ENCODE assay signal across 16 cellular contexts in the genomic region with DNA sequence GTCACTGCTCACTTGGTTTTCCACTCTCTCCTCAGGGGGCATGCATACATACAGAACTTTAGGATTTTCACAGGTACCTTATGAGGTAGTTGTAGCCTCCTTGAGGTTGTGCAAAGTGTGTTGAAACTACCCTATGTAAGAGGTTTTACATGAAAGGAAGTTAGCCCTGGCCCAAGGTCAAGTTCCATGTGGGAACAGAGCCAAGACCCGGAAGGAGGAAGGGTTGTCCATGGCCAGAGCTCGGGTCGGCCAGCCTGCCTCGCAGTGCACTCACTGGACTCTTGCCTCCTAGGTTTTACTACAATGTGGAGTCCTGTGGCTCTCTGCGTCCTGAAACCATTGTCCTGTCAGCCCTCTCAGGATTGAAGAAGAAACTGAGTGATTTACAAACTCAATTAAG. TPM values are rescaled to one million over a fixed set of nuclear protein-coding genes. Genes with fewer than 3 reads are reported as not detected.
DNase-seq lines count a peak whose midpoint lies in the region; FAIRE-seq and TF ChIP-seq lines count a peak whose summit lies in the region.
"Had no signal": no experiment of that assay in that cellular context is flagged by ENCODE, and none has a peak within 500 bp of the region (broad histone marks: within the 10 kb centered on the region; RNA-seq: fewer than 3 reads in every experiment).

No MANE protein-coding gene starts in this region.

- no peak overlapping the region for H2BK5ac ChIP-seq in H1 (ENCODE audit: low read depth, low read length)

- no peaks in the 10 kb centered on the region for H3K9me3 ChIP-seq in H1 (ENCODE audit: insufficient read depth in 2 of 2, low read depth in 1 of 2, low read length in 1 of 2)
- H3K9me3 ChIP-seq in small intestine (ENCODE audit: control insufficient read depth, low read depth) = no peaks in the 10 kb centered on the region
- no peaks in the 10 kb centered on the region for H3K9me3 ChIP-seq in CD4-positive, alpha-beta memory T cell (ENCODE audit: control insufficient read depth in 1 of 2, low read length in 2 of 2)
- H3K9me3 ChIP-seq: BLaER1, psoas muscle had no signal

- FAIRE-seq in H1 (lab: Jason Lieb, UNC) (no peak), small intestine (lab: Jason Lieb, UNC) (no peak), urothelium cell line (lab: Jason Lieb, UNC) (no peak)
- FAIRE-seq: GM12891 had no signal

- H3K79me2 ChIP-seq in H1 (ENCODE audit: control insufficient read depth in 1 of 2, insufficient read depth in 2 of 2, low read length in 2 of 2) = no peaks in the 10 kb centered on the region; a peak in 1 of 4 replicates

- no peak overlapping the region for H3K4me3 ChIP-seq in H1 (ENCODE audit: extremely low read depth in 1 of 4, insufficient read depth in 2 of 4, low read depth in 3 of 4, low read length in 4 of 4)
- H3K4me3 ChIP-seq in small intestine (ENCODE audit: low read depth in 1 of 2, low read length in 2 of 2) = no peak overlapping the region
- no peak overlapping the region for H3K4me3 ChIP-seq in CD4-positive, alpha-beta memory T cell (ENCODE audit: low read length in 2 of 2)
- H3K4me3 ChIP-seq: BLaER1, psoas muscle had no signal

- no peak for TF ChIP-seq POLR2A in H1 (IDR thresholded peaks at IDR 0.05; ENCODE audit: control extremely low read depth in 1 of 2, low read depth in 2 of 2, low read length in 2 of 2)

- no peak overlapping the region for H3K56ac ChIP-seq in H1 (replicated peaks; ENCODE audit: insufficient read length, low read depth, low read length)

- TF ChIP-seq CTCF in H1 (IDR thresholded peaks at IDR 0.05; ENCODE audit: control extremely low read depth in 1 of 3, insufficient read depth in 1 of 3, low read depth in 1 of 3, low read length in 3 of 3) = no peak

- H2BK15ac ChIP-seq in H1 (ENCODE audit: low read length) = no peak overlapping the region

- H4K20me1 ChIP-seq in H1 (replicated peaks in 1 of 2; ENCODE audit: control insufficient read depth in 1 of 2, insufficient read depth in 2 of 2, low read length in 2 of 2) = peaks cover 2% of the 10 kb centered on the region in 2 experiments

- TF ChIP-seq RAD21 in H1 (IDR thresholded peaks at IDR 0.05 in 1 of 2, conservative IDR thresholded peaks at IDR 0.05 in 1 of 2; ENCODE audit: low read depth in 2 of 2, low read length in 2 of 2) = no peak

- H3K79me1 ChIP-seq in H1 (ENCODE audit: low read depth, low read length) = peaks cover 5% of the 10 kb centered on the region; the same call in 1 of the 2 replicates

- intact Hi-C loops in CD4-positive, alpha-beta memory T cell (cut with micrococcal nuclease) = no loop called here

- peaks cover 5 to 7% (median 6%) of the 10 kb centered on the region in 4 donors for H3K4me1 Mint-ChIP-seq in CD4-positive, alpha-beta memory T cell

- H3K27me3 ChIP-seq in H1 (replicated peaks in 1 of 4; ENCODE audit: control insufficient read depth in 3 of 4, extremely low read depth in 1 of 4, insufficient read depth in 3 of 4, low read length in 3 of 4) = no peaks in the 10 kb centered on the region
- no peaks in the 10 kb centered on the region for H3K27me3 ChIP-seq in small intestine (ENCODE audit: control insufficient read depth in 2 of 2, insufficient read depth in 2 of 2, low read length in 2 of 2)
- no peaks in the 10 kb centered on the region for H3K27me3 ChIP-seq in CD4-positive, alpha-beta memory T cell (ENCODE audit: insufficient read depth, low read length)
- H3K27me3 ChIP-seq: BLaER1 had no signal

- no peak overlapping the region for H4K91ac ChIP-seq in H1 (replicated peaks; ENCODE audit: insufficient read length, low read length)

- H3K4ac ChIP-seq in H1 (replicated peaks; ENCODE audit: insufficient read length, low read depth, low read length) = no peak overlapping the region

- peaks cover 33 to 55% of the 10 kb centered on the region in 2 donors for H3K36me3 Mint-ChIP-seq in CD4-positive, alpha-beta memory T cell

- H2AFZ ChIP-seq in H1 (ENCODE audit: low read length) = no peak overlapping the region

- no peak overlapping the region for H2AK5ac ChIP-seq in H1 (ENCODE audit: low read depth, low read length)

- H3K27ac ChIP-seq in H1 (ENCODE audit: low read depth, low read length) (0 out of 2 replicates have a peak overlapping the region, but pooled peaks have one; percentile 19), small intestine (ENCODE audit: low read depth in 1 of 2, low read length in 1 of 2) (peak overlapping the region; percentile 70 to 75)
- no peak overlapping the region for H3K27ac ChIP-seq in CD4-positive, alpha-beta memory T cell (ENCODE audit: low read depth, low read length)
- H3K27ac ChIP-seq: BLaER1, psoas muscle had no signal

- H2BK120ac ChIP-seq in H1 (replicated peaks; ENCODE audit: low read depth, low read length) = no peak overlapping the region

- no peak overlapping the region for H2BK12ac ChIP-seq in H1 (ENCODE audit: low read depth, low read length)

- H3K4me2 ChIP-seq in H1 (ENCODE audit: insufficient read depth in 1 of 2, low read depth in 2 of 2, low read length in 2 of 2) = no peak overlapping the region
- H3K4me2 ChIP-seq: BLaER1 had no signal

- no peak overlapping the region for H3K4me3 Mint-ChIP-seq in CD4-positive, alpha-beta memory T cell
- H3K4me3 Mint-ChIP-seq: activated T-helper 17 cell treated with anti-CD3 and anti-CD28 coated beads, Interleukin-2, amount 50 U/mL, for 72 hours had no signal

- H4K8ac ChIP-seq in H1 (ENCODE audit: extremely low read depth, insufficient read depth, low read length) = no peak overlapping the region

- WGBS in H1 (ENCODE audit: extremely low coverage in 1 of 2, insufficient coverage in 1 of 2, insufficient read length in 1 of 2, insufficient replicate concordance in 2 of 2, low coverage in 1 of 2, low lambda C conversion rate in 2 of 2, missing lambda C conversion rate in 1 of 2), 2 experiments = 96% methylated on average over 5 of the region's 5 CpGs; no CpG with 5 or more reads in 1 of the 2 experiments
- WGBS in small intestine, 3 donors = 23 to 25% (median 25%) methylated on average over 5 of the region's 5 CpGs

- H3K18ac ChIP-seq in H1 (ENCODE audit: extremely low read depth, low read length) = no peak overlapping the region

- H3K27ac Mint-ChIP-seq in CD4-positive, alpha-beta memory T cell = peak overlapping the region in 1 of 7 donors; percentile 40

- peaks cover 0 to 2% (median 0%) of the 10 kb centered on the region in 8 donors for H3K9me3 Mint-ChIP-seq in CD4-positive, alpha-beta memory T cell
- H3K9me3 Mint-ChIP-seq: activated T-helper 17 cell treated with anti-CD3 and anti-CD28 coated beads, Interleukin-2, amount 50 U/mL, for 72 hours had no signal

- H2BK20ac ChIP-seq in H1 (ENCODE audit: low read length) = no peak overlapping the region

- no peak overlapping the region for H3K9ac ChIP-seq in H1 (replicated peaks in 1 of 4; ENCODE audit: extremely low read depth in 1 of 4, low read depth in 3 of 4, low read length in 3 of 4)
- H3K9ac ChIP-seq: BLaER1 had no signal

- H3K23me2 ChIP-seq in H1 (ENCODE audit: low read depth, low read length) = no peaks in the 10 kb centered on the region; the same call in 1 of the 2 replicates

- POLR2A ChIA-PET in H1 (lab: Charles Lee; ENCODE audit: partially characterized antibody) = interaction anchor here (0.8 to 3.2 kb wide), 5 partner anchors 7 to 46 kb away, joined by 4 to 30 read pairs (median 6); a partner anchor contains a TSS
- POLR2A ChIA-PET in CD4-positive, alpha-beta memory T cell (lab: Charles Lee; ENCODE audit: partially characterized antibody) = interaction anchor here (0.9 kb wide), 2 partner anchors 8 to 66 kb away, joined by 3 read pairs; a partner anchor contains a TSS

- H3K4me1 ChIP-seq in H1 (replicated peaks in 1 of 4; ENCODE audit: control insufficient read depth in 3 of 4, insufficient read depth in 4 of 4, low read length in 3 of 4) (peaks cover 5 to 30% (median 24%) of the 10 kb centered on the region in 4 experiments), small intestine (ENCODE audit: control insufficient read depth in 2 of 2, insufficient read depth in 1 of 2, low read depth in 1 of 2, low read length in 1 of 2) (peaks cover 7 to 10% of the 10 kb centered on the region in 2 donors)
- peaks cover 6% of the 10 kb centered on the region for H3K4me1 ChIP-seq in CD4-positive, alpha-beta memory T cell (ENCODE audit: insufficient read depth, low read length)

- H3K27me3 Mint-ChIP-seq in CD4-positive, alpha-beta memory T cell = no peaks in the 10 kb centered on the region
- H3K27me3 Mint-ChIP-seq: activated T-helper 17 cell treated with anti-CD3 and anti-CD28 coated beads, Interleukin-2, amount 50 U/mL, for 72 hours had no signal

- no peak overlapping the region for H3K14ac ChIP-seq in H1 (ENCODE audit: insufficient read length)

- TF ChIP-seq EP300 in H1 (IDR thresholded peaks at IDR 0.05; ENCODE audit: borderline replicate concordance in 1 of 2, low read depth in 2 of 2, low read length in 2 of 2) = no peak

- CTCF ChIA-PET in H1 (lab: Charles Lee; ENCODE audit: partially characterized antibody) = interaction anchor here (1.1 to 15.0 kb wide), 4 partner anchors 9 to 69 kb away, joined by 3 to 210 read pairs (median 74); a partner anchor contains a TSS
- CTCF ChIA-PET in CD4-positive, alpha-beta memory T cell (lab: Charles Lee; ENCODE audit: partially characterized antibody) = no interaction called here

- DNase-seq in HT-29 (ENCODE audit: low spot score) (peak; percentile 42), H1 (ENCODE audit: low read depth in 1 of 2, low spot score in 2 of 2) (no peak), left kidney (ENCODE audit: low read depth, low spot score) (peak; percentile 37), small intestine (peak; percentile 84), retina (no peak), urothelium cell line (ENCODE audit: low spot score) (no peak), cerebellar nuclear complex (lab: John Stamatoyannopoulos, UW) (no peak)
- DNase-seq in CD4-positive, alpha-beta memory T cell = no peak
- DNase-seq: EL, NCI-H1930, RPMI8226, T-helper 9 cell had no signal

- no peak overlapping the region for H4K5ac ChIP-seq in H1 (ENCODE audit: insufficient read length, low read depth, low read length)

- no peak overlapping the region for H3K23ac ChIP-seq in H1 (ENCODE audit: insufficient read length)

- peaks cover 19 to 65% (median 41%) of the 10 kb centered on the region in 4 experiments for H3K36me3 ChIP-seq in H1 (ENCODE audit: control insufficient read depth in 2 of 4, insufficient read depth in 4 of 4, low read length in 3 of 4)
- peaks cover 5 to 18% of the 10 kb centered on the region in 2 donors for H3K36me3 ChIP-seq in small intestine (ENCODE audit: control insufficient read depth in 2 of 2, insufficient read depth in 2 of 2, low read length in 2 of 2)
- H3K36me3 ChIP-seq in CD4-positive, alpha-beta memory T cell (ENCODE audit: insufficient read depth, low read length) = peaks cover 48% of the 10 kb centered on the region

RNA-seq across cellular contexts. Expression of a gene that starts 8.2 kb away (rescaled TPM):
- 151 and 174 TPM in 2 replicates for total RNA-seq in HT-29 (2014; rRNA removed; shearing (Covaris generic))
- 71.2 and 72.5 TPM in 2 replicates for total RNA-seq in H1 (2021; fragmentation: NEBNext Ultra II Directional; extraction: Animal tissue kit (Norgen Biotek cat#: 25700))
- polyA plus RNA-seq in H1 (2011; rRNA removed) (132 and 149 TPM in 2 replicates), small intestine (10 to 100 TPM; 51.7 to 65.5 (median 57.3) TPM)
- 174 TPM for polyA plus RNA-seq in H1 (2011; cell fraction: cytosol; rRNA removed)
- 155 TPM for polyA plus RNA-seq in H1 (2011; cell fraction: nucleus; rRNA removed)
- polyA plus RNA-seq in H1 (2012, experiment 1 of 2) = 73.1 to 103 TPM (median 99.7 TPM) in 4 replicates
- 88.7 TPM for polyA plus RNA-seq in H1 (2012, experiment 2 of 2)
- polyA plus RNA-seq in H1 (2013, experiment 1 of 2) = 41.8 TPM
- 43.3 TPM for polyA plus RNA-seq in H1 (2013, experiment 2 of 2)
- 234 and 245 TPM in 2 replicates for polyA minus RNA-seq in H1 (2011; rRNA and poly(A)+ RNA removed)
- 126 TPM for polyA minus RNA-seq in H1 (2011; cell fraction: cytosol; rRNA and poly(A)+ RNA removed)
- polyA minus RNA-seq in H1 (2011; cell fraction: nucleus; rRNA and poly(A)+ RNA removed) = 89.2 TPM
- total RNA-seq in CD4-positive, alpha-beta memory T cell = 10 to 100 TPM; 71.4 to 78.1 TPM
- 10 to 100 TPM; 35.7 to 58.3 TPM for polyA plus RNA-seq in CD4-positive, alpha-beta memory T cell

RNA-seq across cellular contexts. Expression of a gene that starts 15.6 kb away (rescaled TPM):
- total RNA-seq in HT-29 (2014; rRNA removed; shearing (Covaris generic)) = 118 and 122 TPM in 2 replicates
- total RNA-seq in H1 (2021; fragmentation: NEBNext Ultra II Directional; extraction: Animal tissue kit (Norgen Biotek cat#: 25700)) = 28.9 and 29.9 TPM in 2 replicates
- polyA plus RNA-seq in H1 (2011; rRNA removed) (24.0 and 29.5 TPM in 2 replicates), small intestine (100 to 1,000 TPM in 2 of 3 donors, 10 to 100 TPM in 1; 53.0 to 135 (median 112) TPM)
- polyA plus RNA-seq in H1 (2011; cell fraction: cytosol; rRNA removed) = 30.4 TPM
- polyA plus RNA-seq in H1 (2011; cell fraction: nucleus; rRNA removed) = 46.7 TPM
- 20.5 to 27.4 TPM (median 25.8 TPM) in 4 replicates for polyA plus RNA-seq in H1 (2012, experiment 1 of 2)
- 20.5 TPM for polyA plus RNA-seq in H1 (2012, experiment 2 of 2)
- polyA plus RNA-seq in H1 (2013, experiment 1 of 2) = 13.6 TPM
- 13.6 TPM for polyA plus RNA-seq in H1 (2013, experiment 2 of 2)
- polyA minus RNA-seq in H1 (2011; rRNA and poly(A)+ RNA removed) = 24.3 and 27.0 TPM in 2 replicates
- polyA minus RNA-seq in H1 (2011; cell fraction: cytosol; rRNA and poly(A)+ RNA removed) = 14.3 TPM
- 11.3 TPM for polyA minus RNA-seq in H1 (2011; cell fraction: nucleus; rRNA and poly(A)+ RNA removed)
- 1 to 10 TPM; 2.8 to 3.0 TPM for total RNA-seq in CD4-positive, alpha-beta memory T cell
- 1 to 10 TPM; 1.7 to 2.7 TPM for polyA plus RNA-seq in CD4-positive, alpha-beta memory T cell

RNA-seq across cellular contexts. Expression of a gene that starts 23.4 kb away (rescaled TPM):
- total RNA-seq in HT-29 (2014; rRNA removed; shearing (Covaris generic)) = 54.1 and 65.4 TPM in 2 replicates
- 31.7 and 33.3 TPM in 2 replicates for total RNA-seq in H1 (2021; fragmentation: NEBNext Ultra II Directional; extraction: Animal tissue kit (Norgen Biotek cat#: 25700))
- 47.9 and 60.3 TPM in 2 replicates for polyA plus RNA-seq in H1 (2011; rRNA removed)
- 64.5 TPM for polyA plus RNA-seq in H1 (2011; cell fraction: cytosol; rRNA removed)
- polyA plus RNA-seq in H1 (2011; cell fraction: nucleus; rRNA removed) = 77.8 TPM
- 35.5 to 44.0 TPM (median 38.3 TPM) in 4 replicates for polyA plus RNA-seq in H1 (2012, experiment 1 of 2)
- polyA plus RNA-seq in H1 (2012, experiment 2 of 2) = 36.3 TPM
- 29.5 TPM for polyA plus RNA-seq in H1 (2013, experiment 1 of 2)
- polyA plus RNA-seq in H1 (2013, experiment 2 of 2) = 29.6 TPM
- polyA minus RNA-seq in H1 (2011; rRNA and poly(A)+ RNA removed) = 46.9 and 50.7 TPM in 2 replicates
- polyA minus RNA-seq in H1 (2011; cell fraction: cytosol; rRNA and poly(A)+ RNA removed) = 25.1 TPM
- 25.1 TPM for polyA minus RNA-seq in H1 (2011; cell fraction: nucleus; rRNA and poly(A)+ RNA removed)
- 100 to 1,000 TPM in 2 of 3 donors, 10 to 100 TPM in 1; 88.0 to 177 (median 125) TPM for polyA plus RNA-seq in small intestine
- total RNA-seq in CD4-positive, alpha-beta memory T cell = 10 to 100 TPM; 35.3 to 37.7 TPM
- 10 to 100 TPM; 26.8 to 27.9 TPM for polyA plus RNA-seq in CD4-positive, alpha-beta memory T cell

RNA-seq across cellular contexts. Expression of a gene that starts 23.5 kb away (rescaled TPM):
- 44.3 and 46.4 TPM in 2 replicates for total RNA-seq in HT-29 (2014; rRNA removed; shearing (Covaris generic))
- 83.6 and 90.7 TPM in 2 replicates for total RNA-seq in H1 (2021; fragmentation: NEBNext Ultra II Directional; extraction: Animal tissue kit (Norgen Biotek cat#: 25700))
- polyA plus RNA-seq in H1 (2011; rRNA removed) = 64.0 and 76.8 TPM in 2 replicates
- polyA plus RNA-seq in H1 (2011; cell fraction: cytosol; rRNA removed) = 74.2 TPM
- polyA plus RNA-seq in H1 (2011; cell fraction: nucleus; rRNA removed) = 56.1 TPM
- polyA plus RNA-seq in H1 (2012, experiment 1 of 2) = 72.0 to 81.5 TPM (median 74.4 TPM) in 4 replicates
- polyA plus RNA-seq in H1 (2012, experiment 2 of 2) = 84.8 TPM
- 45.2 TPM for polyA plus RNA-seq in H1 (2013, experiment 1 of 2)
- polyA plus RNA-seq in H1 (2013, experiment 2 of 2) = 43.4 TPM
- 71.0 and 75.1 TPM in 2 replicates for polyA minus RNA-seq in H1 (2011; rRNA and poly(A)+ RNA removed)
- polyA minus RNA-seq in H1 (2011; cell fraction: cytosol; rRNA and poly(A)+ RNA removed) = 26.4 TPM
- polyA minus RNA-seq in H1 (2011; cell fraction: nucleus; rRNA and poly(A)+ RNA removed) = 30.0 TPM
- 10 to 100 TPM; 39.4 to 55.9 (median 49.6) TPM for polyA plus RNA-seq in small intestine
- total RNA-seq in CD4-positive, alpha-beta memory T cell = 10 to 100 TPM; 28.1 to 28.5 TPM
- polyA plus RNA-seq in CD4-positive, alpha-beta memory T cell = 10 to 100 TPM; 45.6 to 65.3 TPM

Comparison
In these comparisons a context has a peak if more than half of its experiments do, and no peak if none do; other contexts are left out.
1. DNase-seq: peak in HT-29 (single experiment), left kidney (single experiment) and small intestine (single experiment); none in H1 (0 of 2), retina (single experiment), CD4-positive, alpha-beta memory T cell (0 of 5), urothelium cell line (single experiment) and cerebellar nuclear complex (0 of 2).